30 cellular contexts compared by ENCODE assay signal in genomic region chr14:21248739-21249411, GRCh38. TPM values are rescaled to one million over a fixed set of nuclear protein-coding genes. Genes with fewer than 3 reads are reported as not detected.
A peak's percentile ranks its signal among the peaks of the same experiment; 100 is the strongest.
DNase-seq lines count a peak whose midpoint lies in the region; ATAC-seq and TF ChIP-seq lines count a peak whose summit lies in the region.
"Had no signal": no experiment of that assay in that cellular context is flagged by ENCODE, and none has a peak within 500 bp of the region (broad histone marks: within the 10 kb centered on the region; RNA-seq: fewer than 3 reads in every experiment).

No MANE protein-coding gene starts in this region.

- no peak for TF ChIP-seq CTCF in CD4-positive, alpha-beta T cell (IDR thresholded peaks at IDR 0.05)
- no peak for TF ChIP-seq CTCF in glutamatergic neuron (IDR thresholded peaks at IDR 0.05; ENCODE audit: partially characterized antibody, unreplicated experiment)

- H3K27me3 Mint-ChIP-seq in activated CD4-positive, alpha-beta memory T cell treated with anti-CD3 and anti-CD28 coated beads for 36 hours, result no peaks in the 10 kb centered on the region
- no peaks in the 10 kb centered on the region for H3K27me3 Mint-ChIP-seq in activated CD4-positive, alpha-beta memory T cell treated with anti-CD3 and anti-CD28 coated beads, Interleukin-2, amount 10 ng/mL, durations not matched to agents 7 days and 5 days
- no peaks in the 10 kb centered on the region for H3K27me3 Mint-ChIP-seq in CD4-positive, alpha-beta T cell
- H3K27me3 Mint-ChIP-seq in glutamatergic neuron (ENCODE audit: unreplicated experiment), result peaks cover 3% of the 10 kb centered on the region
- H3K27me3 Mint-ChIP-seq: CD8-positive, alpha-beta memory T cell had no signal

- no peak for ATAC-seq in CD4-positive, alpha-beta T cell (ENCODE audit: poor library complexity)
- no peak for ATAC-seq in GM18861 (IDR thresholded peaks at IDR 0.05; ENCODE audit: unreplicated experiment)
- ATAC-seq: left colon had no signal

- H3K27ac Mint-ChIP-seq in activated CD4-positive, alpha-beta memory T cell treated with anti-CD3 and anti-CD28 coated beads for 36 hours, result peak overlapping the region; percentile 56
- H3K27ac Mint-ChIP-seq in activated CD4-positive, alpha-beta memory T cell treated with anti-CD3 and anti-CD28 coated beads, Interleukin-2, amount 10 ng/mL, durations not matched to agents 7 days and 5 days, result no peak overlapping the region
- peak overlapping the region; percentile 32 for H3K27ac Mint-ChIP-seq in CD4-positive, alpha-beta T cell
- peak overlapping the region; percentile 28 for H3K27ac Mint-ChIP-seq in glutamatergic neuron (ENCODE audit: unreplicated experiment)

- peaks cover 77% of the 10 kb centered on the region for H3K4me1 Mint-ChIP-seq in activated CD4-positive, alpha-beta memory T cell treated with anti-CD3 and anti-CD28 coated beads for 36 hours (ENCODE audit: low read depth)
- H3K4me1 Mint-ChIP-seq in activated CD4-positive, alpha-beta memory T cell treated with anti-CD3 and anti-CD28 coated beads, Interleukin-2, amount 10 ng/mL, durations not matched to agents 7 days and 5 days, result peaks cover 61% of the 10 kb centered on the region
- H3K4me1 Mint-ChIP-seq in CD4-positive, alpha-beta T cell (ENCODE audit: low read depth), result peaks cover 75% of the 10 kb centered on the region
- peaks cover 2% of the 10 kb centered on the region for H3K4me1 Mint-ChIP-seq in glutamatergic neuron (ENCODE audit: low read depth, unreplicated experiment)

- intact Hi-C loops in activated CD4-positive, alpha-beta memory T cell treated with anti-CD3 and anti-CD28 coated beads for 36 hours (cut with micrococcal nuclease), result no loop called here
- intact Hi-C loops in CD4-positive, alpha-beta T cell (cut with DNase I, micrococcal nuclease), result loop anchor here in 1 of 2 experiments (10.0 kb wide), 1 partner anchor 306 kb away; no protein-coding TSS in a partner anchor

- peaks cover 100% of the 10 kb centered on the region for H3K36me3 ChIP-seq in SK-N-MC (ENCODE audit: insufficient read depth, low read length)
- H3K36me3 ChIP-seq: uterus had no signal

- no peaks in the 10 kb centered on the region for H3K9me3 Mint-ChIP-seq in activated CD4-positive, alpha-beta memory T cell treated with anti-CD3 and anti-CD28 coated beads for 36 hours
- no peaks in the 10 kb centered on the region for H3K9me3 Mint-ChIP-seq in activated CD4-positive, alpha-beta memory T cell treated with anti-CD3 and anti-CD28 coated beads, Interleukin-2, amount 10 ng/mL, durations not matched to agents 7 days and 5 days
- H3K9me3 Mint-ChIP-seq in CD4-positive, alpha-beta T cell, result no peaks in the 10 kb centered on the region
- peaks cover 1% of the 10 kb centered on the region for H3K9me3 Mint-ChIP-seq in glutamatergic neuron (ENCODE audit: unreplicated experiment)
- H3K9me3 Mint-ChIP-seq: CD8-positive, alpha-beta memory T cell had no signal

- POLR2A ChIA-PET in activated CD4-positive, alpha-beta memory T cell treated with anti-CD3 and anti-CD28 coated beads for 36 hours (lab: Charles Lee), result no interaction called here
- POLR2A ChIA-PET in activated CD4-positive, alpha-beta memory T cell treated with anti-CD3 and anti-CD28 coated beads, Interleukin-2, amount 10 ng/mL, durations not matched to agents 7 days and 5 days (lab: Charles Lee), result interaction anchor here (8.4 kb wide), 1 partner anchor 13 kb away, joined by 61 read pairs; no protein-coding TSS in a partner anchor
- POLR2A ChIA-PET in CD4-positive, alpha-beta T cell (lab: Charles Lee), result interaction anchor here (0.8 kb wide), 1 partner anchor 18 kb away, joined by 4 read pairs; no protein-coding TSS in a partner anchor

- H3K27me3 ChIP-seq in CD4-positive, alpha-beta T cell (ENCODE audit: control insufficient read depth, insufficient read depth, low read length), result no peaks in the 10 kb centered on the region
- H3K27me3 ChIP-seq: Peyer's patch, testis, uterus had no signal

- H3K9ac ChIP-seq in SK-N-MC (ENCODE audit: insufficient read length), result no peak overlapping the region

- H3K27ac ChIP-seq in CD4-positive, alpha-beta T cell (ENCODE audit: low read depth, low read length), result no peak overlapping the region
- H3K27ac ChIP-seq in SK-N-MC, result peak overlapping the region; percentile 51; the same call in 1 of the 2 replicates
- H3K27ac ChIP-seq: Peyer's patch, testis, uterus had no signal

- H3K9me3 ChIP-seq in CD4-positive, alpha-beta T cell (ENCODE audit: control insufficient read depth, low read length), result no peaks in the 10 kb centered on the region
- H3K9me3 ChIP-seq in SK-N-MC (ENCODE audit: low read depth, low read length), result no peaks in the 10 kb centered on the region
- H3K9me3 ChIP-seq: Peyer's patch, testis, uterus had no signal

- CTCF ChIA-PET in activated CD4-positive, alpha-beta memory T cell treated with anti-CD3 and anti-CD28 coated beads for 36 hours (lab: Charles Lee), result interaction anchor here (1.4 kb wide), 1 partner anchor 10 kb away, joined by 3 read pairs; no protein-coding TSS in a partner anchor
- CTCF ChIA-PET in activated CD4-positive, alpha-beta memory T cell treated with anti-CD3 and anti-CD28 coated beads, Interleukin-2, amount 10 ng/mL, durations not matched to agents 7 days and 5 days (lab: Charles Lee), result interaction anchor here (0.7 kb wide), 1 partner anchor 327 kb away, joined by 4 read pairs; no protein-coding TSS in a partner anchor
- CTCF ChIA-PET in CD4-positive, alpha-beta T cell (lab: Charles Lee), result interaction anchor here (0.6 kb wide), 1 partner anchor 54 kb away, joined by 4 read pairs; no protein-coding TSS in a partner anchor

- no peak overlapping the region for H3K4me3 Mint-ChIP-seq in activated CD4-positive, alpha-beta memory T cell treated with anti-CD3 and anti-CD28 coated beads for 36 hours
- H3K4me3 Mint-ChIP-seq in activated CD4-positive, alpha-beta memory T cell treated with anti-CD3 and anti-CD28 coated beads, Interleukin-2, amount 10 ng/mL, durations not matched to agents 7 days and 5 days, result no peak overlapping the region
- no peak overlapping the region for H3K4me3 Mint-ChIP-seq in CD4-positive, alpha-beta T cell
- H3K4me3 Mint-ChIP-seq in glutamatergic neuron (ENCODE audit: unreplicated experiment), result no peak overlapping the region

- no peak overlapping the region for H3K4me3 ChIP-seq in SK-N-MC
- H3K4me3 ChIP-seq: Peyer's patch, testis, uterus had no signal

- DNase-seq in activated CD4-positive, alpha-beta memory T cell treated with anti-CD3 and anti-CD28 coated beads for 36 hours, result no peak
- DNase-seq in activated CD4-positive, alpha-beta memory T cell treated with anti-CD3 and anti-CD28 coated beads, Interleukin-2, amount 10 ng/mL, durations not matched to agents 7 days and 5 days, result no peak
- no peak for DNase-seq in CD4-positive, alpha-beta T cell
- no peak for DNase-seq in SK-N-MC (ENCODE audit: low read depth, low spot score)
- no peak for DNase-seq in glutamatergic neuron
- no peak for DNase-seq in ACHN
- DNase-seq in MV-4-11 (lab: John Stamatoyannopoulos, UW), result no peak
- DNase-seq: activated CD4-positive, alpha-beta T cell treated with anti-CD3 and anti-CD28 coated beads for 4 hours; activated CD8-positive, alpha-beta memory T cell treated with anti-CD3 and anti-CD28 coated beads for 24 hours; activated naive CD4-positive, alpha-beta T cell treated with Interleukin-2 at 50 U/mL for 16 hours; activated T-cell treated with anti-CD3 and anti-CD28 coated beads, Interleukin-2, amount 50 U/mL, for 48 hours; CD8-positive, alpha-beta memory T cell; EL; left colon; MM.1S; NCI-H1436 treated with DMSO at 0.1 percent for 48 hours; NCI-H345; NCI-H748 treated with DMSO at 0.1 percent for 48 hours; Peyer's patch; SHP77 treated with DMSO at 0.1 percent for 48 hours; stimulated activated naive CD4-positive, alpha-beta T cell; T-helper 9 cell; testis; uterus had no signal

- peaks cover 72% of the 10 kb centered on the region for H3K36me3 Mint-ChIP-seq in activated CD4-positive, alpha-beta memory T cell treated with anti-CD3 and anti-CD28 coated beads for 36 hours
- peaks cover 81% of the 10 kb centered on the region for H3K36me3 Mint-ChIP-seq in activated CD4-positive, alpha-beta memory T cell treated with anti-CD3 and anti-CD28 coated beads, Interleukin-2, amount 10 ng/mL, durations not matched to agents 7 days and 5 days (ENCODE audit: low read depth)
- H3K36me3 Mint-ChIP-seq in CD4-positive, alpha-beta T cell (ENCODE audit: low read depth), result peaks cover 94% of the 10 kb centered on the region
- no peaks in the 10 kb centered on the region for H3K36me3 Mint-ChIP-seq in glutamatergic neuron (ENCODE audit: unreplicated experiment)

- in situ Hi-C loops in ACHN (cut with HindIII; ENCODE audit: low pct_ligation_motif_present, low pct_unique_long_range_greater_than_20kb, low sequenced_read_pairs), result no loop called here

RNA-seq across cellular contexts. Expression of gene HNRNPC, which starts 20.4 kb away (rescaled TPM):
- 1,000 to 10,000 TPM; 1,063 to 1,070 TPM for total RNA-seq in activated CD4-positive, alpha-beta memory T cell treated with anti-CD3 and anti-CD28 coated beads for 36 hours
- total RNA-seq in activated CD4-positive, alpha-beta memory T cell treated with anti-CD3 and anti-CD28 coated beads, Interleukin-2, amount 10 ng/mL, durations not matched to agents 7 days and 5 days, result 100 to 1,000 TPM; 689 to 710 TPM
- 100 to 1,000 TPM; 507 to 528 TPM for total RNA-seq in CD4-positive, alpha-beta T cell
- total RNA-seq in glutamatergic neuron (ENCODE audit: unreplicated experiment), result 514 TPM

RNA-seq across cellular contexts. Expression of gene RPGRIP1, which starts 31.0 kb away (rescaled TPM):
- under 1 TPM in 1 of 2 experiments, not detected in 1; 0.07 TPM for total RNA-seq in activated CD4-positive, alpha-beta memory T cell treated with anti-CD3 and anti-CD28 coated beads for 36 hours
- total RNA-seq in activated CD4-positive, alpha-beta memory T cell treated with anti-CD3 and anti-CD28 coated beads, Interleukin-2, amount 10 ng/mL, durations not matched to agents 7 days and 5 days, result not detected
- not detected for total RNA-seq in CD4-positive, alpha-beta T cell
- total RNA-seq in glutamatergic neuron (ENCODE audit: unreplicated experiment), result not detected
- total RNA-seq: A172; bronchial epithelial cell; CD8-positive, alpha-beta memory T cell; endothelial cell of umbilical vein; osteocyte; skeletal muscle tissue had no signal
